Comparison of ENCODE assay signal across 8 cellular contexts in the genomic region with DNA sequence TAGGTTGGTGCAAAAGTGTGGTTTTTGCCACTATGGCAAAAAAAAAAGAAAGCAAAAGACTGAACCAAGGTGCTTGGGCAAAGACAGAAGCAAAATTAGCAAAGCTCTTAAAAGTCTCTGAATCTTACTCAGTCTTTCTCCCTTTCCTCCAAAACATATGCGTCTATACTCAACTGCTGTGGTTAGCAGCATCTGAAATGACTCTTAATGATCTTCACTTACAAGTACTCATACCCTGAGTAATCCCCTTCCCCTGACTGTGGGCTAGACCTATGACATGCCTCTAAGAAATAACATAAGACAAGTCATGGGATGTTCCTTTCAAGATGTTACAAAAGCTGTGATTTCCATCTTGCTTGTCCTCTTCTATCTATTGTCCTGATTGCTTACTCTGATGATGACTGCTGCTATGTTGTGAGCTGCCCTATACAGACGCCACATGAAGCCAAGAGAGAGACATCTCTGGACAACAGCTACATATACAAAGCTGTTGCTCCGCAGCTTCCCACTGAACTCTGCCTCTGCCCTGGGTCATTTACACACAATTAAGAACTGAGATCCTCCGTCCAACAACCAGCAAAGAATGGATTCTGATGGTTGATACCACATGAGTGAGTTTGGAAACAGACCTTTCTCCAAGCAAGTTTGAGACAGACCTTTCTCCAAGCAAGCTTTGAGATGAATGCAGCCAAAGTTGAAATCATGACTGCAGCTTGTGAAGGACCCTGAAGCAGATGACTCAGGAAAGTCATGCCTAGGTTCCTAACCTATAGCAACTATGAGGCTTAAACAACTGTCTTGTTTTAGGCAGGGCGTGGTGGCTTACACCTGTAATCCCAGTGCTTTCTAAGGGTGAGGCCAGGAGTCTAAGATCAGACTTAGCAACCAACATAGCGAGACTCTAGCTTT. TPM values are rescaled to one million over a fixed set of nuclear protein-coding genes. Genes with fewer than 3 reads are reported as not detected.
DNase-seq lines count a peak whose midpoint lies in the region; ATAC-seq lines count a peak whose summit lies in the region.
"Had no signal": no experiment of that assay in that cellular context is flagged by ENCODE, and none has a peak within 500 bp of the region (broad histone marks: within the 10 kb centered on the region; RNA-seq: fewer than 3 reads in every experiment).

No MANE protein-coding gene starts in this region.

- no peak overlapping the region for H3K4me3 ChIP-seq in skeletal muscle cell (ENCODE audit: low read depth, low read length)

- peak; percentile 4 for DNase-seq in activated naive CD8-positive, alpha-beta T cell treated with anti-CD3 and anti-CD28 coated beads, Interleukin-2, amount 50 U/mL, for 16 hours (ENCODE audit: low read depth, low spot score)
- DNase-seq in skeletal muscle cell (ENCODE audit: low read depth) = peak; percentile 38
- DNase-seq in A172 (ENCODE audit: low spot score) = no peak
- DNase-seq in SHP77 treated with DMSO at 0.1 percent for 48 hours (lab: John Stamatoyannopoulos, UW) = no peak
- DNase-seq in NCI-H1105 treated with DMSO at 0.1 percent for 48 hours (lab: John Stamatoyannopoulos, UW) = no peak
- DNase-seq: naive B cell had no signal

- peak; percentile 52 for ATAC-seq in GM18867 (IDR thresholded peaks at IDR 0.05; ENCODE audit: unreplicated experiment)
- ATAC-seq in HG02884 (IDR thresholded peaks at IDR 0.05; ENCODE audit: unreplicated experiment) = peak; percentile 62

RNA-seq across cellular contexts. Expression of gene PUM1, which starts 55.2 kb away (rescaled TPM):
- total RNA-seq in A172 (2014; rRNA removed; shearing (Covaris generic)) = 25.7 and 30.4 TPM in 2 replicates

Comparison
In these comparisons a context has a peak if more than half of its experiments do, and no peak if none do; other contexts are left out.
1. DNase-seq: peak in activated naive CD8-positive, alpha-beta T cell treated with anti-CD3 and anti-CD28 coated beads, Interleukin-2, amount 50 U/mL, for 16 hours (single experiment) and skeletal muscle cell (single experiment); none in A172 (single experiment), SHP77 treated with DMSO at 0.1 percent for 48 hours (single experiment) and NCI-H1105 treated with DMSO at 0.1 percent for 48 hours (single experiment).